In the genomic region with DNA sequence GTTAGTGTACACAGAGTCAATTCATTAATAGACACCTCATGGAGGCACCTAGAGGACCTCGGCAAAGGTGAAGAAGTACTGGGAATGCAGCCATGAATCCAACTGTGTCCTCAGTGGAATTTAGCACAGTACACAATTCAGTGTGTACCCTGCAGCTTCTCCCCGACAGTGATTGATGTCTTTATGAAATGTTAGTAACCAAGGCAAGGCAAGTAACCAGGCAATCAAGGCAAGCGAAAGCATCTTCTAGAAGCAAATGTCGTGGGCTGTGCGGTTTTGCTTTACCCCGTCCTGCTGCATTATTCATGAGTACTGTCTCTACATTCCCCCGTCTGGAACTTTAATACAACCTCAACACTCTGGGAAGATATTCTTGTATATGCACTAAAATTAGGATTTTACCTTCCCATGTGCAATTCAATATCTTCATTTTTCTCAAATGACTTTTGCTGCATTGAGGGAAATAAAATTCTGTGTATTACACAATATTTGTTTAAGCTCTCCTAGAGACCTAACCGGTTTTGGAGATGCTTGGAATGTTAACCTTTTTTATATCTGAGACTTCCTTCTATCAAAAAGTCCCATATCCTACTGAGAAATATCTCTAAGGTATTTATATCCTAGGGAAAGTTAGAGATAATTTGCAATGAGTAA, we compare ENCODE assay signal across 20 cellular contexts. TPM values are rescaled to one million over a fixed set of nuclear protein-coding genes. Genes with fewer than 3 reads are reported as not detected.
DNase-seq lines count a peak whose midpoint lies in the region; ATAC-seq, FAIRE-seq and TF ChIP-seq lines count a peak whose summit lies in the region.
"Had no signal": no experiment of that assay in that cellular context is flagged by ENCODE, and none has a peak within 500 bp of the region (broad histone marks: within the 10 kb centered on the region; RNA-seq: fewer than 3 reads in every experiment).

No MANE protein-coding gene starts in this region.

- TF ChIP-seq CTCF in bronchial epithelial cell (IDR thresholded peaks at IDR 0.05; ENCODE audit: insufficient read depth, low read length, severe bottlenecking) = no peak
- TF ChIP-seq CTCF in mesothelial cell of epicardium (IDR thresholded peaks at IDR 0.05; ENCODE audit: unreplicated experiment) = no peak

- no peaks in the 10 kb centered on the region for H3K36me3 Mint-ChIP-seq in mesothelial cell of epicardium
- H3K36me3 Mint-ChIP-seq: activated naive CD8-positive, alpha-beta T cell; T-cell had no signal

- H3K27ac Mint-ChIP-seq in mesothelial cell of epicardium = peak overlapping the region; percentile 92
- H3K27ac Mint-ChIP-seq: activated naive CD8-positive, alpha-beta T cell; T-cell had no signal

- H2BK15ac ChIP-seq in neuronal stem cell (ENCODE audit: low read length) = no peak overlapping the region

- DNase-seq in LHCN-M2 (ENCODE audit: low read depth) = peak; percentile 49
- DNase-seq in bronchial epithelial cell (ENCODE audit: low read depth) = peak; percentile 64
- no peak for DNase-seq in mesothelial cell of epicardium (ENCODE audit: low spot score in 2 of 2, unreplicated experiment in 2 of 2)
- no peak for DNase-seq in NCI-H1048 (lab: John Stamatoyannopoulos, UW)
- DNase-seq in neuronal stem cell (ENCODE audit: low spot score) = no peak
- DNase-seq in GM19239 (ENCODE audit: insufficient read length, low spot score) = no peak
- DNase-seq: activated CD8-positive, alpha-beta memory T cell treated with anti-CD3 and anti-CD28 coated beads, Interleukin-2, amount 50 U/mL, for 4 hours; DMS79; hippocampal formation; NCI-H2227 treated with DMSO at 0.1 percent for 48 hours; psoas muscle; T-cell had no signal

- ATAC-seq in HG03378 (IDR thresholded peaks at IDR 0.05; ENCODE audit: unreplicated experiment) = no peak
- ATAC-seq: activated CD4-positive, CD25-positive, alpha-beta regulatory T cell treated with anti-CD3 and anti-CD28 coated beads, Interleukin-2, amount 50 U/mL, for 24 hours; psoas muscle; T-cell had no signal

- no peaks in the 10 kb centered on the region for H3K27me3 Mint-ChIP-seq in mesothelial cell of epicardium (ENCODE audit: low read depth)
- H3K27me3 Mint-ChIP-seq: activated naive CD8-positive, alpha-beta T cell had no signal

- H3K4me1 Mint-ChIP-seq in mesothelial cell of epicardium = peaks cover 26% of the 10 kb centered on the region

- H3K27me3 ChIP-seq in ACC112 (ENCODE audit: insufficient read depth, low read length) (no peaks in the 10 kb centered on the region), bronchial epithelial cell (ENCODE audit: control insufficient read depth, insufficient read depth, low read length) (no peaks in the 10 kb centered on the region), neuronal stem cell (ENCODE audit: control insufficient read depth in 3 of 3, insufficient read depth in 3 of 3, low read depth in 1 of 3, low read length in 3 of 3) (peaks cover 0 to 2% (median 2%) of the 10 kb centered on the region in 3 experiments)
- H3K27me3 ChIP-seq: esophagus muscularis mucosa had no signal

- H3K36me3 ChIP-seq in ACC112 (ENCODE audit: insufficient read depth, low read length) = no peaks in the 10 kb centered on the region
- no peaks in the 10 kb centered on the region for H3K36me3 ChIP-seq in bronchial epithelial cell (ENCODE audit: control insufficient read depth, insufficient read depth, low read length)
- no peaks in the 10 kb centered on the region for H3K36me3 ChIP-seq in neuronal stem cell (replicated peaks in 1 of 2; ENCODE audit: control insufficient read depth in 2 of 2, insufficient read depth in 2 of 2, low read length in 2 of 2)
- H3K36me3 ChIP-seq: esophagus muscularis mucosa, thoracic aorta had no signal

- H4K91ac ChIP-seq in neuronal stem cell (ENCODE audit: low read depth, low read length, poor library complexity) = no peak overlapping the region

- no peak overlapping the region for H3K9ac ChIP-seq in neuronal stem cell (ENCODE audit: low read depth, low read length, poor library complexity)

- no peak overlapping the region for H2AK5ac ChIP-seq in neuronal stem cell (ENCODE audit: low read depth, low read length)

- no peak overlapping the region for H2AFZ ChIP-seq in ACC112 (ENCODE audit: low read length, unreplicated experiment)
- H2AFZ ChIP-seq in neuronal stem cell (ENCODE audit: low read length) = no peak overlapping the region

- FAIRE-seq in bronchial epithelial cell (lab: Jason Lieb, UNC) (peak; percentile 82), GM19239 (lab: Jason Lieb, UNC) (no peak)
- FAIRE-seq: colon had no signal

- peak overlapping the region; percentile 8; the same call in 1 of the 2 replicates for H3K27ac ChIP-seq in ACC112 (ENCODE audit: low read depth, low read length)
- H3K27ac ChIP-seq in neuronal stem cell (replicated peaks; ENCODE audit: low read length) = no peak overlapping the region
- H3K27ac ChIP-seq: esophagus muscularis mucosa, HL-60, psoas muscle, thoracic aorta had no signal

- WGBS in neuronal stem cell (ENCODE audit: extremely low coverage in 2 of 2, insufficient read length in 2 of 2, insufficient replicate concordance in 1 of 2), 2 donors = no CpG with 5 or more reads among the region's 8 CpGs

- peaks cover 12% of the 10 kb centered on the region for H3K4me1 ChIP-seq in ACC112 (ENCODE audit: control insufficient read depth, insufficient read depth, low read length, unreplicated experiment)
- H3K4me1 ChIP-seq in neuronal stem cell (ENCODE audit: control insufficient read depth in 2 of 2, insufficient read depth in 1 of 2, low read depth in 1 of 2, low read length in 2 of 2) = peaks cover 0 to 2% of the 10 kb centered on the region in 2 donors
- H3K4me1 ChIP-seq: psoas muscle had no signal

- H3K4me2 ChIP-seq in neuronal stem cell (ENCODE audit: insufficient read depth, low read length, poor library complexity, severe bottlenecking) = no peak overlapping the region

- no peak overlapping the region for H2BK120ac ChIP-seq in neuronal stem cell (ENCODE audit: low read depth, low read length)

- H3K4ac ChIP-seq in neuronal stem cell (ENCODE audit: low read length) = no peak overlapping the region

- H3K18ac ChIP-seq in neuronal stem cell (ENCODE audit: low read length) = no peak overlapping the region

- H3K14ac ChIP-seq in neuronal stem cell (ENCODE audit: low read length) = no peak overlapping the region

- no peaks in the 10 kb centered on the region for H3K9me3 ChIP-seq in neuronal stem cell (replicated peaks in 1 of 2; ENCODE audit: control insufficient read depth in 2 of 2, insufficient read depth in 1 of 2, low read depth in 1 of 2, low read length in 2 of 2)
- H3K9me3 ChIP-seq: esophagus muscularis mucosa, psoas muscle, thoracic aorta had no signal

- no peak overlapping the region for H3K4me3 Mint-ChIP-seq in mesothelial cell of epicardium
- H3K4me3 Mint-ChIP-seq: activated naive CD8-positive, alpha-beta T cell; T-cell had no signal

- H2BK5ac ChIP-seq in neuronal stem cell (ENCODE audit: low read length) = no peak overlapping the region

- no peaks in the 10 kb centered on the region for H3K79me1 ChIP-seq in neuronal stem cell (ENCODE audit: low read depth, low read length)

- H2BK12ac ChIP-seq in neuronal stem cell (ENCODE audit: low read length) = no peak overlapping the region

- no peak overlapping the region for H3K23ac ChIP-seq in neuronal stem cell (ENCODE audit: low read depth, low read length, poor library complexity)

- H3K9me3 Mint-ChIP-seq in mesothelial cell of epicardium = peaks cover 9% of the 10 kb centered on the region
- H3K9me3 Mint-ChIP-seq: T-cell had no signal

- H3K4me3 ChIP-seq in ACC112 (ENCODE audit: low read depth, low read length) (no peak overlapping the region), bronchial epithelial cell (ENCODE audit: low read depth, low read length) (no peak overlapping the region), neuronal stem cell (ENCODE audit: low read length in 2 of 2) (no peak overlapping the region)
- H3K4me3 ChIP-seq: esophagus muscularis mucosa, psoas muscle, thoracic aorta had no signal

- no peak overlapping the region for H4K8ac ChIP-seq in neuronal stem cell (ENCODE audit: low read depth, low read length)

- no peaks in the 10 kb centered on the region for H3K79me2 ChIP-seq in ACC112 (ENCODE audit: control insufficient read depth, insufficient read depth, low read length, unreplicated experiment)

RNA-seq across cellular contexts. Expression of a gene that starts 52.1 kb away (rescaled TPM):
- total RNA-seq in LHCN-M2 (2014; rRNA removed) = 27.8 and 31.2 TPM in 2 replicates
- 8.8 TPM for polyA plus RNA-seq in LHCN-M2 (2012)
- 26.2 and 36.1 TPM in 2 replicates for total RNA-seq in bronchial epithelial cell
- 3.8 to 4.6 TPM (median 4.5 TPM) in 3 replicates for total RNA-seq in mesothelial cell of epicardium
- polyA plus RNA-seq in neuronal stem cell (2013, experiment 1 of 2) = 1.7 TPM
- polyA plus RNA-seq in neuronal stem cell (2013, experiment 2 of 2) = 1.5 TPM

Comparison
In these comparisons a context has a peak if more than half of its experiments do, and no peak if none do; other contexts are left out.
1. DNase-seq: peak in LHCN-M2 (single experiment) and bronchial epithelial cell (single experiment); none in mesothelial cell of epicardium (0 of 2), NCI-H1048 (single experiment), neuronal stem cell (single experiment) and GM19239 (single experiment).